In the genomic region with DNA sequence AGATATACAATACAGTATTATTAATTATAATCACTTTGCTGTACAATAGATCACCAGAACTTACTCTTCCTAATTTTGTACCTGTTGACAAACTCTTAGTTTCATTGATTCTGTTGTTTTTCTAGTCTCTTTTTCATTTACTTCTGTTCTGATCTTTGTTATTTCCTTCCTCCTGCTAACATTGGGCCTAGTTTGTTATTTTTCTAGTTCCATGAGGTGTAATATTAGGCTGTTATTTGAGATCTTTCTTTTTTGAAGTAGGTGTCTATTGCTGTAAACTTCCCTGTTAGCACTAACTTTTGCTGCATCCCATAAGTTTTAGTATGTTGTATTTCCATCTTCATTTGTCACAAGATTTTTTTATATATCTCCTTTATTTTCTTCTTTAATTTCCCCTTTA, we compare ENCODE assay signal across 14 cellular contexts. TPM values are rescaled to one million over a fixed set of nuclear protein-coding genes. Genes with fewer than 3 reads are reported as not detected.
DNase-seq lines count a peak whose midpoint lies in the region; ATAC-seq and TF ChIP-seq lines count a peak whose summit lies in the region.
"Had no signal": no experiment of that assay in that cellular context is flagged by ENCODE, and none has a peak within 500 bp of the region (broad histone marks: within the 10 kb centered on the region; RNA-seq: fewer than 3 reads in every experiment).

No MANE protein-coding gene starts in this region.

- no peak for TF ChIP-seq EP300 in transverse colon (IDR thresholded peaks at IDR 0.05; ENCODE audit: low read depth)

- H3K4me3 Mint-ChIP-seq in MCF 10A (ENCODE audit: unreplicated experiment) (peak overlapping the region; percentile 14), chondrocyte (ENCODE audit: unreplicated experiment) (no peak overlapping the region), progenitor cell of endocrine pancreas (ENCODE audit: low read depth) (no peak overlapping the region)
- H3K4me3 Mint-ChIP-seq: activated T-helper 1 cell treated with anti-CD3 and anti-CD28 coated beads, Interleukin-12 subunit alpha, Interleukin-12 subunit beta, Interleukin-2, Interleukin-4 antibody, amounts not matched to agents 30 ng/mL and 10 ng/mL and 1 ng/mL, durations not matched to agents 14 hours and 24 hours and 36 hours had no signal

- no peaks in the 10 kb centered on the region for H3K36me3 ChIP-seq in breast epithelium
- H3K36me3 ChIP-seq in muscle layer of duodenum (ENCODE audit: control insufficient read depth in 1 of 2, insufficient read depth in 2 of 2, low read length in 2 of 2) = peaks cover 0 to 6% of the 10 kb centered on the region in 2 donors
- H3K36me3 ChIP-seq in transverse colon = no peaks in the 10 kb centered on the region

- H3K36me3 Mint-ChIP-seq in MCF 10A (ENCODE audit: insufficient read depth, unreplicated experiment) (peaks cover 5% of the 10 kb centered on the region), chondrocyte (ENCODE audit: low read depth) (no peaks in the 10 kb centered on the region), progenitor cell of endocrine pancreas (ENCODE audit: insufficient read depth) (no peaks in the 10 kb centered on the region)

- H3K4me3 ChIP-seq in breast epithelium = no peak overlapping the region
- no peak overlapping the region for H3K4me3 ChIP-seq in muscle layer of duodenum (ENCODE audit: low read depth in 1 of 2, low read length in 2 of 2)
- H3K4me3 ChIP-seq in transverse colon = no peak overlapping the region

- TF ChIP-seq POLR2A in breast epithelium (IDR thresholded peaks at IDR 0.05) = no peak
- TF ChIP-seq POLR2A in transverse colon (IDR thresholded peaks at IDR 0.05) = no peak

- H3K9me3 Mint-ChIP-seq in MCF 10A (ENCODE audit: unreplicated experiment) = no peaks in the 10 kb centered on the region
- H3K9me3 Mint-ChIP-seq in chondrocyte (ENCODE audit: low read depth) = no peaks in the 10 kb centered on the region
- H3K9me3 Mint-ChIP-seq in progenitor cell of endocrine pancreas (ENCODE audit: low read depth) = no peaks in the 10 kb centered on the region
- H3K9me3 Mint-ChIP-seq: activated T-helper 1 cell treated with anti-CD3 and anti-CD28 coated beads, Interleukin-12 subunit alpha, Interleukin-12 subunit beta, Interleukin-2, Interleukin-4 antibody, amounts not matched to agents 30 ng/mL and 10 ng/mL and 1 ng/mL, durations not matched to agents 14 hours and 24 hours and 36 hours had no signal

- TF ChIP-seq CTCF in MCF 10A (IDR thresholded peaks at IDR 0.05; ENCODE audit: unreplicated experiment) (no peak), breast epithelium (IDR thresholded peaks at IDR 0.05) (no peak), chondrocyte (IDR thresholded peaks at IDR 0.05) (no peak), transverse colon (IDR thresholded peaks at IDR 0.05) (no peak), progenitor cell of endocrine pancreas (IDR thresholded peaks at IDR 0.05; ENCODE audit: unreplicated experiment) (no peak)

- H3K27ac ChIP-seq in breast epithelium = no peak overlapping the region
- H3K27ac ChIP-seq in muscle layer of duodenum (ENCODE audit: low read length) = peak overlapping the region; percentile 66
- H3K27ac ChIP-seq in transverse colon = peak overlapping the region in 3 of 4 donors; percentile 71 to 74 (median 72)

- intact Hi-C loops in MCF 10A (cut with micrococcal nuclease) = no loop called here
- intact Hi-C loops in breast epithelium (cut with DNase I; ENCODE audit: low total_unique reads) = no loop called here
- intact Hi-C loops in transverse colon (cut with DNase I; ENCODE audit: low total_unique reads) = loop anchor here (10.0 kb wide), 1 partner anchor 245 kb away; no protein-coding TSS in a partner anchor

- BruUV-seq in MCF 10A (replicated peaks; lab: Mats Ljungman, UMichigan) = no TSS peak

- H3K4me1 Mint-ChIP-seq in MCF 10A (ENCODE audit: insufficient read depth, unreplicated experiment) (peaks cover 75% of the 10 kb centered on the region), chondrocyte (ENCODE audit: low read depth) (peaks cover 92% of the 10 kb centered on the region), progenitor cell of endocrine pancreas (ENCODE audit: low read depth) (peaks cover 42% of the 10 kb centered on the region)

- H3K27me3 ChIP-seq in breast epithelium = no peaks in the 10 kb centered on the region
- no peaks in the 10 kb centered on the region for H3K27me3 ChIP-seq in muscle layer of duodenum (ENCODE audit: low read depth, low read length)
- no peaks in the 10 kb centered on the region for H3K27me3 ChIP-seq in transverse colon

- in situ Hi-C loops in transverse colon (cut with MboI; ENCODE audit: low pct_ligation_motif_present in 1 of 4, low pct_unique_long_range_greater_than_20kb in 1 of 4, low sequenced_read_pairs in 3 of 4) = loop anchor here (10.0 to 25.0 kb wide), 5 partner anchors 55 to 377 kb away; a partner anchor contains a TSS

- H3K27me3 Mint-ChIP-seq in MCF 10A (ENCODE audit: insufficient read depth, unreplicated experiment) (no peaks in the 10 kb centered on the region), chondrocyte (ENCODE audit: low read depth) (no peaks in the 10 kb centered on the region), progenitor cell of endocrine pancreas (no peaks in the 10 kb centered on the region)

- H3K27ac Mint-ChIP-seq in MCF 10A (ENCODE audit: low read depth, unreplicated experiment) = peak overlapping the region; percentile 96
- peak overlapping the region; percentile 82 for H3K27ac Mint-ChIP-seq in chondrocyte (ENCODE audit: unreplicated experiment)
- H3K27ac Mint-ChIP-seq in progenitor cell of endocrine pancreas = no peak overlapping the region

- CTCF ChIA-PET in MCF 10A (lab: Yijun Ruan, JAX) = no interaction called here

- DNase-seq in MCF 10A (ENCODE audit: unreplicated experiment) (no peak), breast epithelium (ENCODE audit: low spot score in 2 of 2) (no peak), chondrocyte (ENCODE audit: low spot score) (no peak), transverse colon (no peak), progenitor cell of endocrine pancreas (ENCODE audit: low spot score, unreplicated experiment) (no peak), hippocampal formation (lab: John Stamatoyannopoulos, UW) (no peak)
- DNase-seq: activated CD4-positive, alpha-beta T cell treated with anti-CD3 and anti-CD28 coated beads, Interleukin-2, amount 50 U/mL, for 4 hours; IMR-90; NCI-H1105; substantia nigra; T1000 had no signal

- no peak for ATAC-seq in HG03571 (IDR thresholded peaks at IDR 0.05; ENCODE audit: unreplicated experiment)

- H3K4me1 ChIP-seq in breast epithelium = no peaks in the 10 kb centered on the region
- peaks cover 16 to 50% of the 10 kb centered on the region in 2 donors for H3K4me1 ChIP-seq in muscle layer of duodenum (ENCODE audit: control insufficient read depth in 1 of 2, insufficient read depth in 2 of 2, low read length in 2 of 2)
- H3K4me1 ChIP-seq in transverse colon = peaks cover 31 to 63% (median 35%) of the 10 kb centered on the region in 4 donors

- POLR2A ChIA-PET in MCF 10A (lab: Yijun Ruan, JAX) = interaction anchor here (1.0 to 6.3 kb wide), 4 partner anchors 14 to 55 kb away, joined by 3 to 43 read pairs (median 16); a partner anchor contains a TSS

- H3K9me3 ChIP-seq in breast epithelium = no peaks in the 10 kb centered on the region
- no peaks in the 10 kb centered on the region for H3K9me3 ChIP-seq in muscle layer of duodenum (ENCODE audit: control insufficient read depth in 1 of 2, low read length in 2 of 2)
- H3K9me3 ChIP-seq in transverse colon = no peaks in the 10 kb centered on the region

RNA-seq across cellular contexts. Expression of a gene that starts 55.1 kb away (rescaled TPM):
- 70.9 and 74.9 TPM in 2 replicates for total RNA-seq in MCF 10A (2022)
- 100 to 1,000 TPM in 1 of 3 donors, 10 to 100 TPM in 2; 66.5 to 123 (median 93.1) TPM for total RNA-seq in breast epithelium
- 101 to 148 TPM (median 145 TPM) in 3 replicates for total RNA-seq in chondrocyte
- total RNA-seq in transverse colon = 10 to 100 TPM in 3 of 4 donors, 1 to 10 TPM in 1; 4.5 to 41.0 (median 24.1) TPM
- total RNA-seq in progenitor cell of endocrine pancreas = 35.6 and 37.7 TPM in 2 replicates

Comparison
In these comparisons a context has a peak if more than half of its experiments do, and no peak if none do; other contexts are left out.
1. H3K27ac ChIP-seq: peak in muscle layer of duodenum (single experiment) and transverse colon (3 of 4); none in breast epithelium (0 of 2).